In genomic region chr7:131190146-131190545, GRCh38 we compare ENCODE assay signal across 13 cellular contexts.
DNase-seq lines count a peak whose midpoint lies in the region; ATAC-seq and TF ChIP-seq lines count a peak whose summit lies in the region.
"Had no signal": no experiment of that assay in that cellular context is flagged by ENCODE, and none has a peak within 500 bp of the region (broad histone marks: within the 10 kb centered on the region; RNA-seq: fewer than 3 reads in every experiment).

No MANE protein-coding gene starts in this region.

- H3K79me2 ChIP-seq in mesendoderm (ENCODE audit: control insufficient read depth, insufficient read depth, low read length): no peaks in the 10 kb centered on the region

- H2AK5ac ChIP-seq in mesendoderm (ENCODE audit: low read length): no peak overlapping the region

- CTCF ChIA-PET in Caco-2 (lab: Charles Lee): no interaction called here

- no peak overlapping the region for H4K8ac ChIP-seq in mesendoderm (ENCODE audit: low read depth, low read length)

- H3K4me3 ChIP-seq in Caco-2 (ENCODE audit: low read depth, low read length): no peak overlapping the region
- H3K4me3 ChIP-seq in HUES6 (ENCODE audit: low read depth, low read length): no peak overlapping the region
- H3K4me3 ChIP-seq in mesendoderm (ENCODE audit: low read length): no peak overlapping the region
- no peak overlapping the region for H3K4me3 ChIP-seq in effector memory CD4-positive, alpha-beta T cell (ENCODE audit: insufficient read depth, low read depth, low read length, poor library complexity, severe bottlenecking)
- H3K4me3 ChIP-seq: SK-N-MC, spleen had no signal

- no CpG with 5 or more reads among the region's 2 CpGs for WGBS in mesendoderm (ENCODE audit: extremely low coverage, insufficient coverage, low lambda C conversion rate)

- H3K27ac ChIP-seq in HUES6 (ENCODE audit: low read depth, low read length) (0 out of 2 replicates have a peak overlapping the region, but pooled peaks have one; percentile 8), mesendoderm (ENCODE audit: low read depth, low read length) (no peak overlapping the region)
- H3K27ac ChIP-seq in effector memory CD4-positive, alpha-beta T cell (ENCODE audit: insufficient read depth, low read length, poor library complexity, severe bottlenecking): no peak overlapping the region
- H3K27ac ChIP-seq: SK-N-MC, spleen had no signal

- no peak overlapping the region for H3K4me2 ChIP-seq in mesendoderm (ENCODE audit: low read length)

- H3K27me3 ChIP-seq in Caco-2 (replicated peaks; ENCODE audit: control insufficient read depth, insufficient read depth, low read length): no peaks in the 10 kb centered on the region
- H3K27me3 ChIP-seq in HUES6 (ENCODE audit: control insufficient read depth, insufficient read depth, low read length): no peaks in the 10 kb centered on the region
- H3K27me3 ChIP-seq in mesendoderm (ENCODE audit: insufficient read depth, low read length, poor library complexity): no peaks in the 10 kb centered on the region
- H3K27me3 ChIP-seq in effector memory CD4-positive, alpha-beta T cell (replicated peaks; ENCODE audit: control insufficient read depth, insufficient read depth, low read length, poor library complexity, severe bottlenecking): no peaks in the 10 kb centered on the region
- H3K27me3 ChIP-seq: spleen had no signal

- intact Hi-C loops in Caco-2 (cut with micrococcal nuclease; ENCODE audit: unreplicated experiment): no loop called here

- no peaks in the 10 kb centered on the region for H3K27me3 Mint-ChIP-seq in Caco-2 (ENCODE audit: insufficient read depth, unreplicated experiment)

- H3K9ac ChIP-seq in HUES6 (ENCODE audit: low read length): no peak overlapping the region
- no peak overlapping the region for H3K9ac ChIP-seq in mesendoderm (ENCODE audit: low read length)

- no TSS peak for BruUV-seq in Caco-2 (replicated peaks; lab: Mats Ljungman, UMichigan)

- no peaks in the 10 kb centered on the region for H3K4me1 Mint-ChIP-seq in Caco-2 (ENCODE audit: low read depth, unreplicated experiment)

- H3K9me3 Mint-ChIP-seq in Caco-2 (ENCODE audit: unreplicated experiment): no peaks in the 10 kb centered on the region

- no peaks in the 10 kb centered on the region for H3K79me1 ChIP-seq in mesendoderm (ENCODE audit: low read length)

- ATAC-seq in HG03565 (IDR thresholded peaks at IDR 0.05; ENCODE audit: unreplicated experiment) (no peak), GM21825 (IDR thresholded peaks at IDR 0.05; ENCODE audit: unreplicated experiment) (no peak)

- H3K4me3 Mint-ChIP-seq in Caco-2 (ENCODE audit: unreplicated experiment): no peak overlapping the region

- H3K56ac ChIP-seq in mesendoderm (ENCODE audit: low read length): no peak overlapping the region

- no peak overlapping the region for H3K23ac ChIP-seq in mesendoderm (ENCODE audit: low read length)

- DNase-seq in Caco-2: peak; percentile 5 to 34
- peak; percentile 28 for DNase-seq in cerebellum (ENCODE audit: low spot score)
- DNase-seq in mesendoderm: peak; percentile 95
- DNase-seq in NCI-H82 treated with DMSO at 0.1 percent for 48 hours (lab: John Stamatoyannopoulos, UW; ENCODE audit: unreplicated experiment): no peak
- no peak for DNase-seq in effector memory CD4-positive, alpha-beta T cell
- DNase-seq: activated CD4-positive, alpha-beta T cell treated with anti-CD3 and anti-CD28 coated beads, Interleukin-2, amount 50 U/mL, for 4 hours; NCI-H446 treated with DMSO at 0.1 percent for 48 hours; spleen; stimulated activated CD8-positive, alpha-beta memory T cell treated with anti-CD3 and anti-CD28 coated beads, Interleukin-4, amount 100 ng/mL, for 48 hours had no signal

- no peak overlapping the region for H3K27ac Mint-ChIP-seq in Caco-2 (ENCODE audit: unreplicated experiment)

- H3K4ac ChIP-seq in mesendoderm (ENCODE audit: low read depth, low read length): no peak overlapping the region

- H3K4me1 ChIP-seq in Caco-2: no peaks in the 10 kb centered on the region
- H3K4me1 ChIP-seq in HUES6 (ENCODE audit: control insufficient read depth, insufficient read depth, low read length): peaks cover 25% of the 10 kb centered on the region
- peaks cover 8% of the 10 kb centered on the region for H3K4me1 ChIP-seq in mesendoderm (ENCODE audit: control insufficient read depth, low read depth, low read length)
- peaks cover 4% of the 10 kb centered on the region for H3K4me1 ChIP-seq in effector memory CD4-positive, alpha-beta T cell (ENCODE audit: control insufficient read depth, insufficient read depth, low read length, poor library complexity, severe bottlenecking)

- H3K36me3 ChIP-seq in Caco-2 (ENCODE audit: control insufficient read depth, insufficient read depth, low read length) (no peaks in the 10 kb centered on the region), HUES6 (ENCODE audit: control insufficient read depth, insufficient read depth, low read length) (no peaks in the 10 kb centered on the region), mesendoderm (ENCODE audit: control insufficient read depth, insufficient read depth, low read length) (no peaks in the 10 kb centered on the region)
- H3K36me3 ChIP-seq in effector memory CD4-positive, alpha-beta T cell (ENCODE audit: control insufficient read depth, insufficient read depth, low read length): no peaks in the 10 kb centered on the region
- H3K36me3 ChIP-seq: spleen had no signal

- POLR2A ChIA-PET in Caco-2 (lab: Charles Lee): interaction anchor here (0.6 kb wide), 1 partner anchor 137 kb away, joined by 3 read pairs; the partner anchor contains the start of gene MKLN1

- H2BK5ac ChIP-seq in mesendoderm (ENCODE audit: low read length): no peak overlapping the region

- H3K18ac ChIP-seq in mesendoderm (ENCODE audit: low read length): no peak overlapping the region

- H3K9me3 ChIP-seq in Caco-2 (no peaks in the 10 kb centered on the region; the same call in 1 of the 2 replicates), HUES6 (ENCODE audit: control insufficient read depth, insufficient read depth, low read depth, low read length) (no peaks in the 10 kb centered on the region)
- H3K9me3 ChIP-seq in effector memory CD4-positive, alpha-beta T cell (ENCODE audit: control insufficient read depth, low read length): no peaks in the 10 kb centered on the region
- H3K9me3 ChIP-seq: spleen had no signal

- no peak for TF ChIP-seq CTCF in Caco-2 (IDR thresholded peaks at IDR 0.05; ENCODE audit: insufficient read depth in 1 of 2, low read depth in 1 of 2, low read length in 1 of 2, severe bottlenecking in 1 of 2, unreplicated experiment in 1 of 2)

- H3K36me3 Mint-ChIP-seq in Caco-2 (ENCODE audit: insufficient read depth, unreplicated experiment): no peaks in the 10 kb centered on the region

- no peak overlapping the region for H2BK120ac ChIP-seq in mesendoderm (ENCODE audit: low read depth, low read length)

- H2BK15ac ChIP-seq in mesendoderm (replicated peaks; ENCODE audit: low read depth): no peak overlapping the region

- H4K5ac ChIP-seq in mesendoderm (ENCODE audit: low read length): no peak overlapping the region

Comparison
In these comparisons a context has a peak if more than half of its experiments do, and no peak if none do; other contexts are left out.
1. DNase-seq: peak in Caco-2 (2 of 2), cerebellum (single experiment) and mesendoderm (single experiment); none in NCI-H82 treated with DMSO at 0.1 percent for 48 hours (single experiment) and effector memory CD4-positive, alpha-beta T cell (0 of 3).